Comparison of ENCODE assay signal across 3 cellular contexts in genomic region chr19:4496304-4496703, GRCh38.
"Had no signal": no experiment of that assay in that cellular context is flagged by ENCODE, and none has a peak within 500 bp of the region (broad histone marks: within the 10 kb centered on the region; RNA-seq: fewer than 3 reads in every experiment).

No MANE protein-coding gene starts in this region.

- H3K4me3 ChIP-seq: GM12878 had no signal

- DNase-seq: GDM1, GF-D8 had no signal
